26 cellular contexts compared by ENCODE assay signal in the genomic region with DNA sequence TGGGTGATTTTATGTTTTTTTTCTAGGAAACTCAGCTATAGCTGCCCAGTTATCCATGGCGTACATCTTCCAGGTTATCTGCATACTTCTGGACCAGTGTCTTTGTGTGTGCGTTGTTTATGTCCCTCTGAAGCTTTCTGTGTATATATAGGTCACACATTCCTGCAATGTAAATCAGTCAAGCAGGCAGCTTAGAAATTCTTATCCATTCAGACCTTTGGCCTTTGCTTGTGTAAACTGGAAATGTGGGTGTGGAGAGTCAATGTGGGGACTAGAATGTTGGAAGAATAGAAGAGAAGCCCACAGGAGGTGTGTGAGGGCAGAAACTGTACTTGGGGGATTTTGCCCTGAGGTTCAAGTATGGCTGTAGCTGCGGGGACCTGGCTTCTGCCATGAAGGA. TPM values are rescaled to one million over a fixed set of nuclear protein-coding genes. Genes with fewer than 3 reads are reported as not detected.
"Had no signal": no experiment of that assay in that cellular context is flagged by ENCODE, and none has a peak within 500 bp of the region (broad histone marks: within the 10 kb centered on the region; RNA-seq: fewer than 3 reads in every experiment).

No MANE protein-coding gene starts in this region.

- DNase-seq: activated CD4-positive, alpha-beta memory T cell treated with anti-CD3 and anti-CD28 coated beads, Interleukin-2, amount 10 ng/mL, durations not matched to agents 7 days and 5 days; activated CD4-positive, alpha-beta T cell treated with anti-CD3 and anti-CD28 coated beads for 48 hours; activated CD4-positive, CD25-positive, alpha-beta regulatory T cell; activated CD8-positive, alpha-beta memory T cell treated with anti-CD3 and anti-CD28 coated beads, Interleukin-2, amount 10 ng/mL, durations not matched to agents 7 days and 5 days; activated naive CD4-positive, alpha-beta T cell; activated naive CD8-positive, alpha-beta T cell treated with anti-CD3 and anti-CD28 coated beads for 36 hours; activated T-cell treated with anti-CD3 and anti-CD28 coated beads, Interleukin-2, amount 50 U/mL, for 1 hour; amniotic stem cell; glutamatergic neuron; hypothalamus; islet precursor cell; left lung; mammary epithelial cell; midbrain; naive thymus-derived CD4-positive, alpha-beta T cell; stimulated activated naive B cell treated with anti-CD40 and anti-IgM and Interleukin-4, amounts not matched to agents 10 μg/mL and 1 μg/mL and 100 μg/mL, for 72 hours; thyroid gland; uterus had no signal

- H3K9me3 ChIP-seq: left lung, neutrophil, thyroid gland, uterus had no signal

- H3K9me3 Mint-ChIP-seq: activated CD4-positive, alpha-beta memory T cell treated with anti-CD3 and anti-CD28 coated beads, Interleukin-2, amount 10 ng/mL, durations not matched to agents 7 days and 5 days; activated naive CD8-positive, alpha-beta T cell treated with anti-CD3 and anti-CD28 coated beads for 36 hours; T-helper 2 cell treated with Interferon-gamma antibody and Interleukin-4, amounts not matched to agents 5 μg/mL and 100 μg/mL, for 36 hours had no signal

- H3K27ac ChIP-seq: foreskin keratinocyte, left lung, neutrophil, parathyroid adenoma, thyroid gland, uterus had no signal

- H3K27me3 ChIP-seq: left lung, neutrophil, thyroid gland, uterus had no signal

- H3K36me3 Mint-ChIP-seq: activated CD8-positive, alpha-beta memory T cell treated with anti-CD3 and anti-CD28 coated beads, Interleukin-2, amount 10 ng/mL, durations not matched to agents 7 days and 5 days; activated naive CD8-positive, alpha-beta T cell treated with anti-CD3 and anti-CD28 coated beads for 36 hours; stimulated activated naive B cell treated with anti-CD40 and anti-IgM and Interleukin-4, amounts not matched to agents 10 μg/mL and 1 μg/mL and 100 μg/mL, for 72 hours had no signal

- H3K4me3 Mint-ChIP-seq: activated CD4-positive, alpha-beta memory T cell treated with anti-CD3 and anti-CD28 coated beads, Interleukin-2, amount 10 ng/mL, durations not matched to agents 7 days and 5 days; activated CD8-positive, alpha-beta memory T cell treated with anti-CD3 and anti-CD28 coated beads, Interleukin-2, amount 10 ng/mL, durations not matched to agents 7 days and 5 days; activated T-helper 17 cell treated with anti-CD3 and anti-CD28 coated beads, Interleukin-2, amount 50 U/mL, for 72 hours; naive thymus-derived CD4-positive, alpha-beta T cell; stimulated activated naive B cell treated with anti-CD40 and anti-IgM and Interleukin-4, amounts not matched to agents 10 μg/mL and 1 μg/mL and 100 μg/mL, for 72 hours; T-helper 2 cell treated with Interferon-gamma antibody and Interleukin-4, amounts not matched to agents 5 μg/mL and 100 μg/mL, for 36 hours had no signal

- ATAC-seq: activated CD8-positive, alpha-beta memory T cell treated with anti-CD3 and anti-CD28 coated beads, Interleukin-2, amount 10 ng/mL, durations not matched to agents 7 days and 5 days; activated T-helper 17 cell treated with anti-CD3 and anti-CD28 coated beads, Interleukin-2, amount 50 U/mL, for 72 hours; foreskin keratinocyte; left lung; naive thymus-derived CD4-positive, alpha-beta T cell; stimulated activated naive B cell treated with anti-CD40 and anti-IgM and Interleukin-4, amounts not matched to agents 10 μg/mL and 1 μg/mL and 100 μg/mL, for 72 hours had no signal

- H2AFZ ChIP-seq: parathyroid adenoma had no signal

- H3K79me2 ChIP-seq: parathyroid adenoma had no signal

- H3K4me1 Mint-ChIP-seq: activated CD4-positive, alpha-beta memory T cell treated with anti-CD3 and anti-CD28 coated beads, Interleukin-2, amount 10 ng/mL, durations not matched to agents 7 days and 5 days; activated CD8-positive, alpha-beta memory T cell treated with anti-CD3 and anti-CD28 coated beads, Interleukin-2, amount 10 ng/mL, durations not matched to agents 7 days and 5 days; activated naive CD8-positive, alpha-beta T cell treated with anti-CD3 and anti-CD28 coated beads for 36 hours; activated T-helper 17 cell treated with anti-CD3 and anti-CD28 coated beads, Interleukin-2, amount 50 U/mL, for 72 hours; naive thymus-derived CD4-positive, alpha-beta T cell; stimulated activated naive B cell treated with anti-CD40 and anti-IgM and Interleukin-4, amounts not matched to agents 10 μg/mL and 1 μg/mL and 100 μg/mL, for 72 hours had no signal

- H3K27ac Mint-ChIP-seq: activated CD4-positive, alpha-beta memory T cell treated with anti-CD3 and anti-CD28 coated beads, Interleukin-2, amount 10 ng/mL, durations not matched to agents 7 days and 5 days; activated CD8-positive, alpha-beta memory T cell treated with anti-CD3 and anti-CD28 coated beads, Interleukin-2, amount 10 ng/mL, durations not matched to agents 7 days and 5 days; activated naive CD8-positive, alpha-beta T cell treated with anti-CD3 and anti-CD28 coated beads for 36 hours; activated T-helper 17 cell treated with anti-CD3 and anti-CD28 coated beads, Interleukin-2, amount 50 U/mL, for 72 hours; naive thymus-derived CD4-positive, alpha-beta T cell; stimulated activated naive B cell treated with anti-CD40 and anti-IgM and Interleukin-4, amounts not matched to agents 10 μg/mL and 1 μg/mL and 100 μg/mL, for 72 hours; T-helper 2 cell treated with Interferon-gamma antibody and Interleukin-4, amounts not matched to agents 5 μg/mL and 100 μg/mL, for 36 hours had no signal

- H3K4me3 ChIP-seq: left lung, thyroid gland, uterus had no signal

- H3K27me3 Mint-ChIP-seq: activated CD8-positive, alpha-beta memory T cell treated with anti-CD3 and anti-CD28 coated beads, Interleukin-2, amount 10 ng/mL, durations not matched to agents 7 days and 5 days had no signal

- H3K4me1 ChIP-seq: foreskin keratinocyte, left lung, parathyroid adenoma, thyroid gland, uterus had no signal

- H3K36me3 ChIP-seq: left lung, neutrophil, thyroid gland, uterus had no signal

RNA-seq across cellular contexts. Expression of a gene that starts 51.7 kb away (rescaled TPM):
- total RNA-seq: activated CD4-positive, alpha-beta memory T cell treated with anti-CD3 and anti-CD28 coated beads, Interleukin-2, amount 10 ng/mL, durations not matched to agents 7 days and 5 days; activated T-helper 17 cell treated with anti-CD3 and anti-CD28 coated beads, Interleukin-2, amount 50 U/mL, for 72 hours; dermis microvascular lymphatic vessel endothelial cell; fibroblast of lung; subcutaneous adipose tissue had no signal
- polyA plus RNA-seq: fibroblast of lung; naive thymus-derived CD4-positive, alpha-beta T cell had no signal
